ENCODE assay signal across 1 cellular context in genomic region chr17:17354560-17355357, GRCh38.
TF ChIP-seq lines count a peak whose summit lies in the region.

No MANE protein-coding gene starts in this region.

TF ChIP-seq in HepG2, 621 proteins besides CTCF, POLR2A, EP300 and RAD21 (continued from another document and continues in another):
- TF ChIP-seq NR2F6 (IDR thresholded peaks at IDR 0.05) (no peak), NR2F6 (CRISPR knock-in tag; IDR thresholded peaks at IDR 0.05) (no peak), YY1 (IDR thresholded peaks at IDR 0.05; ENCODE audit: insufficient read depth, insufficient replicate concordance, low read depth, low read length) (peak; percentile 16), SMC3 (IDR thresholded peaks at IDR 0.05; ENCODE audit: low read length) (peak; percentile 79), ZNF652 (CRISPR knock-in tag; IDR thresholded peaks at IDR 0.05; ENCODE audit: borderline replicate concordance, low read depth) (peak; percentile 58; the same call in 1 of the 2 replicates), ATF2 (CRISPR knock-in tag; IDR thresholded peaks at IDR 0.05) (0 out of 2 replicates have a peak, but pooled peaks have one; percentile 13), MTERF4 (CRISPR knock-in tag; IDR thresholded peaks at IDR 0.05) (0 out of 2 replicates have a peak, but pooled peaks have one; percentile 80), TAF1 (CRISPR knock-in tag; IDR thresholded peaks at IDR 0.05) (no peak), SAP130 (CRISPR knock-in tag; IDR thresholded peaks at IDR 0.05; ENCODE audit: low read depth) (peak; percentile 14; the same call in 1 of the 2 replicates), THAP11 (CRISPR knock-in tag; IDR thresholded peaks at IDR 0.05) (peak; percentile 45; the same call in 1 of the 2 replicates), HNRNPL (IDR thresholded peaks at IDR 0.05; ENCODE audit: low read depth, low read length) (0 out of 2 replicates have a peak, but pooled peaks have one; percentile 21), MXD4 (CRISPR knock-in tag; IDR thresholded peaks at IDR 0.05) (0 out of 2 replicates have a peak, but pooled peaks have one; percentile 51), TARDBP (CRISPR knock-in tag; IDR thresholded peaks at IDR 0.05) (no peak), SRSF1 (optimal IDR thresholded peaks at IDR 0.05; ENCODE audit: low read depth, low read length) (no peak), XRCC5 (optimal IDR thresholded peaks at IDR 0.05; ENCODE audit: low read length) (peak; percentile 69), FOSL2 (CRISPR knock-in tag; IDR thresholded peaks at IDR 0.05) (peak; percentile 46; the same call in 1 of the 2 replicates), ZNF768 (CRISPR knock-in tag; IDR thresholded peaks at IDR 0.05) (peak; percentile 81; the same call in 1 of the 2 replicates), MTF2 (CRISPR knock-in tag; IDR thresholded peaks at IDR 0.05; ENCODE audit: borderline replicate concordance) (no peak), SALL1 (CRISPR knock-in tag; IDR thresholded peaks at IDR 0.05) (peak; percentile 32; the same call in 1 of the 2 replicates), ZHX2 (IDR thresholded peaks at IDR 0.05; ENCODE audit: low read depth) (no peak), ZHX2 (CRISPR knock-in tag; IDR thresholded peaks at IDR 0.05; ENCODE audit: borderline replicate concordance) (no peak), ZNF724P (CRISPR knock-in tag; IDR thresholded peaks at IDR 0.05; ENCODE audit: borderline replicate concordance) (no peak), ZNF281 (CRISPR knock-in tag; IDR thresholded peaks at IDR 0.05; ENCODE audit: borderline replicate concordance) (peak; percentile 53; the same call in 1 of the 2 replicates), AGO1 (IDR thresholded peaks at IDR 0.05; ENCODE audit: low read depth, low read length, poor library complexity, severe bottlenecking) (no peak), SOX13 (IDR thresholded peaks at IDR 0.05) (no peak), SOX13 (CRISPR knock-in tag; conservative IDR thresholded peaks at IDR 0.05 in 1 of 2, IDR thresholded peaks at IDR 0.05 in 1 of 2) (no peak; a peak in 1 of 4 replicates), MXI1 (IDR thresholded peaks at IDR 0.05; ENCODE audit: borderline replicate concordance, low read depth, low read length) (0 out of 3 replicates have a peak, but pooled peaks have one; percentile 20)
- TF ChIP-seq, protein P1, sequence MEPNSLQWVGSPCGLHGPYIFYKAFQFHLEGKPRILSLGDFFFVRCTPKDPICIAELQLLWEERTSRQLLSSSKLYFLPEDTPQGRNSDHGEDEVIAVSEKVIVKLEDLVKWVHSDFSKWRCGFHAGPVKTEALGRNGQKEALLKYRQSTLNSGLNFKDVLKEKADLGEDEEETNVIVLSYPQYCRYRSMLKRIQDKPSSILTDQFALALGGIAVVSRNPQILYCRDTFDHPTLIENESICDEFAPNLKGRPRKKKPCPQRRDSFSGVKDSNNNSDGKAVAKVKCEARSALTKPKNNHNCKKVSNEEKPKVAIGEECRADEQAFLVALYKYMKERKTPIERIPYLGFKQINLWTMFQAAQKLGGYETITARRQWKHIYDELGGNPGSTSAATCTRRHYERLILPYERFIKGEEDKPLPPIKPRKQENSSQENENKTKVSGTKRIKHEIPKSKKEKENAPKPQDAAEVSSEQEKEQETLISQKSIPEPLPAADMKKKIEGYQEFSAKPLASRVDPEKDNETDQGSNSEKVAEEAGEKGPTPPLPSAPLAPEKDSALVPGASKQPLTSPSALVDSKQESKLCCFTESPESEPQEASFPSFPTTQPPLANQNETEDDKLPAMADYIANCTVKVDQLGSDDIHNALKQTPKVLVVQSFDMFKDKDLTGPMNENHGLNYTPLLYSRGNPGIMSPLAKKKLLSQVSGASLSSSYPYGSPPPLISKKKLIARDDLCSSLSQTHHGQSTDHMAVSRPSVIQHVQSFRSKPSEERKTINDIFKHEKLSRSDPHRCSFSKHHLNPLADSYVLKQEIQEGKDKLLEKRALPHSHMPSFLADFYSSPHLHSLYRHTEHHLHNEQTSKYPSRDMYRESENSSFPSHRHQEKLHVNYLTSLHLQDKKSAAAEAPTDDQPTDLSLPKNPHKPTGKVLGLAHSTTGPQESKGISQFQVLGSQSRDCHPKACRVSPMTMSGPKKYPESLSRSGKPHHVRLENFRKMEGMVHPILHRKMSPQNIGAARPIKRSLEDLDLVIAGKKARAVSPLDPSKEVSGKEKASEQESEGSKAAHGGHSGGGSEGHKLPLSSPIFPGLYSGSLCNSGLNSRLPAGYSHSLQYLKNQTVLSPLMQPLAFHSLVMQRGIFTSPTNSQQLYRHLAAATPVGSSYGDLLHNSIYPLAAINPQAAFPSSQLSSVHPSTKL (CRISPR knock-in tag; IDR thresholded peaks at IDR 0.05) = 0 out of 2 replicates have a peak, but pooled peaks have one; percentile 18
- TF ChIP-seq, protein P2, sequence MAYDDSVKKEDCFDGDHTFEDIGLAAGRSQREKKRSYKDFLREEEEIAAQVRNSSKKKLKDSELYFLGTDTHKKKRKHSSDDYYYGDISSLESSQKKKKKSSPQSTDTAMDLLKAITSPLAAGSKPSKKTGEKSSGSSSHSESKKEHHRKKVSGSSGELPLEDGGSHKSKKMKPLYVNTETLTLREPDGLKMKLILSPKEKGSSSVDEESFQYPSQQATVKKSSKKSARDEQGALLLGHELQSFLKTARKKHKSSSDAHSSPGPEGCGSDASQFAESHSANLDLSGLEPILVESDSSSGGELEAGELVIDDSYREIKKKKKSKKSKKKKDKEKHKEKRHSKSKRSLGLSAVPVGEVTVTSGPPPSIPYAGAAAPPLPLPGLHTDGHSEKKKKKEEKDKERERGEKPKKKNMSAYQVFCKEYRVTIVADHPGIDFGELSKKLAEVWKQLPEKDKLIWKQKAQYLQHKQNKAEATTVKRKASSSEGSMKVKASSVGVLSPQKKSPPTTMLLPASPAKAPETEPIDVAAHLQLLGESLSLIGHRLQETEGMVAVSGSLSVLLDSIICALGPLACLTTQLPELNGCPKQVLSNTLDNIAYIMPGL (CRISPR knock-in tag; IDR thresholded peaks at IDR 0.05; ENCODE audit: borderline replicate concordance in 1 of 2, low read depth in 1 of 2) = peak in 1 of 2 experiments; percentile 21; a peak in 1 of 4 replicates
- TF ChIP-seq, protein P3, sequence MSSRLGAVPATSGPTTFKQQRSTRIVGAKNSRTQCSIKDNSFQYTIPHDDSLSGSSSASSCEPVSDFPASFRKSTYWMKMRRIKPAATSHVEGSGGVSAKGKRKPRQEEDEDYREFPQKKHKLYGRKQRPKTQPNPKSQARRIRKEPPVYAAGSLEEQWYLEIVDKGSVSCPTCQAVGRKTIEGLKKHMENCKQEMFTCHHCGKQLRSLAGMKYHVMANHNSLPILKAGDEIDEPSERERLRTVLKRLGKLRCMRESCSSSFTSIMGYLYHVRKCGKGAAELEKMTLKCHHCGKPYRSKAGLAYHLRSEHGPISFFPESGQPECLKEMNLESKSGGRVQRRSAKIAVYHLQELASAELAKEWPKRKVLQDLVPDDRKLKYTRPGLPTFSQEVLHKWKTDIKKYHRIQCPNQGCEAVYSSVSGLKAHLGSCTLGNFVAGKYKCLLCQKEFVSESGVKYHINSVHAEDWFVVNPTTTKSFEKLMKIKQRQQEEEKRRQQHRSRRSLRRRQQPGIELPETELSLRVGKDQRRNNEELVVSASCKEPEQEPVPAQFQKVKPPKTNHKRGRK (CRISPR knock-in tag; IDR thresholded peaks at IDR 0.05) = no peak
- TF ChIP-seq, protein P4, sequence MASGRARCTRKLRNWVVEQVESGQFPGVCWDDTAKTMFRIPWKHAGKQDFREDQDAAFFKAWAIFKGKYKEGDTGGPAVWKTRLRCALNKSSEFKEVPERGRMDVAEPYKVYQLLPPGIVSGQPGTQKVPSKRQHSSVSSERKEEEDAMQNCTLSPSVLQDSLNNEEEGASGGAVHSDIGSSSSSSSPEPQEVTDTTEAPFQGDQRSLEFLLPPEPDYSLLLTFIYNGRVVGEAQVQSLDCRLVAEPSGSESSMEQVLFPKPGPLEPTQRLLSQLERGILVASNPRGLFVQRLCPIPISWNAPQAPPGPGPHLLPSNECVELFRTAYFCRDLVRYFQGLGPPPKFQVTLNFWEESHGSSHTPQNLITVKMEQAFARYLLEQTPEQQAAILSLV (CRISPR knock-in tag; IDR thresholded peaks at IDR 0.05; ENCODE audit: borderline replicate concordance) = 0 out of 2 replicates have a peak, but pooled peaks have one; percentile 30
- TF ChIP-seq, protein P5, sequence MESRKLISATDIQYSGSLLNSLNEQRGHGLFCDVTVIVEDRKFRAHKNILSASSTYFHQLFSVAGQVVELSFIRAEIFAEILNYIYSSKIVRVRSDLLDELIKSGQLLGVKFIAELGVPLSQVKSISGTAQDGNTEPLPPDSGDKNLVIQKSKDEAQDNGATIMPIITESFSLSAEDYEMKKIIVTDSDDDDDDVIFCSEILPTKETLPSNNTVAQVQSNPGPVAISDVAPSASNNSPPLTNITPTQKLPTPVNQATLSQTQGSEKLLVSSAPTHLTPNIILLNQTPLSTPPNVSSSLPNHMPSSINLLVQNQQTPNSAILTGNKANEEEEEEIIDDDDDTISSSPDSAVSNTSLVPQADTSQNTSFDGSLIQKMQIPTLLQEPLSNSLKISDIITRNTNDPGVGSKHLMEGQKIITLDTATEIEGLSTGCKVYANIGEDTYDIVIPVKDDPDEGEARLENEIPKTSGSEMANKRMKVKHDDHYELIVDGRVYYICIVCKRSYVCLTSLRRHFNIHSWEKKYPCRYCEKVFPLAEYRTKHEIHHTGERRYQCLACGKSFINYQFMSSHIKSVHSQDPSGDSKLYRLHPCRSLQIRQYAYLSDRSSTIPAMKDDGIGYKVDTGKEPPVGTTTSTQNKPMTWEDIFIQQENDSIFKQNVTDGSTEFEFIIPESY (CRISPR knock-in tag; IDR thresholded peaks at IDR 0.05) = peak; percentile 26; the same call in 1 of the 2 replicates
